Comparison of ENCODE assay signal across 10 cellular contexts in the genomic region with DNA sequence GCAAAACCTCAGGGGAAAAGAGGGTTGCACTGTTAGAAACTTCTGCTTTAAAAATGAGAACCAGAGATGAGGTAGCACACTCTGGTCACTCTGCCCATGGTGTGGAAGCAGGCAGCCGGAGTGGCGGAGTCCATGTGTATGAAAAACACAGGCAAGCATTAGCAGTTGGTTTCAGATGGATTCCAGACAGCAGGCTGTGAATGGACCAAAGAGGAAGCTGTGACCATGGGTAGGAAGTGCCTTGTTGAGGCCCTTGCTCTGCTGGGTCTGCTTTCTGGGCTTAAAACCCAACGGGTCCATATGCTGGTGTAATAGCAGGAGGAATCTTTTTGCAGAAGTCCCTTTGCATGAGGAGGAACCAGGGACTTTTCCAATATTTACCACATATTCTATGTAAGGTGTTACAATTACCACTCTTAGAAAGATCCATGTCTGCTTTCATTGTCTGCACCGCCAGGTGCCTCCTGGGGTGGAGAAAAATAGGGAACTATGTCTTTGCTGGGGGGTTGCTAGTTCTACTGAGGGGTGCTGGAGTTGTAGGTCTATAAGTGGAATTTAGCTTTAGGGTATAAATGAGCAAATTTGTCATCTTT.
A peak's percentile ranks its signal among the peaks of the same experiment; 100 is the strongest.
DNase-seq lines count a peak whose midpoint lies in the region; ATAC-seq and TF ChIP-seq lines count a peak whose summit lies in the region.
"Had no signal": no experiment of that assay in that cellular context is flagged by ENCODE, and none has a peak within 500 bp of the region (broad histone marks: within the 10 kb centered on the region; RNA-seq: fewer than 3 reads in every experiment).

No MANE protein-coding gene starts in this region.

- intact Hi-C loops in gastrocnemius medialis (cut with DNase I; ENCODE audit: low total_unique reads) = no loop called here

- H3K27me3 Mint-ChIP-seq in T-helper 1 cell treated with Interleukin-12 subunit alpha and Interleukin-12 subunit beta and Interleukin-4 antibody, amounts not matched to agents 30 μg/mL and 1 μg/mL, for 36 hours (ENCODE audit: low read depth) = no peaks in the 10 kb centered on the region

- H3K4me3 Mint-ChIP-seq in T-helper 1 cell treated with Interleukin-12 subunit alpha and Interleukin-12 subunit beta and Interleukin-4 antibody, amounts not matched to agents 30 μg/mL and 1 μg/mL, for 36 hours = peak overlapping the region; percentile 45

- DNase-seq in T-helper 1 cell = no peak
- peak in 18 of 61 donors; percentile 3 to 58 (median 23) for DNase-seq in caudate nucleus (lab: John Stamatoyannopoulos, UW)
- DNase-seq in gastrocnemius medialis = peak; percentile 15 to 36
- DNase-seq in NCI-H524 treated with DMSO at 0.1 percent for 48 hours (lab: John Stamatoyannopoulos, UW) = no peak
- DNase-seq in NCI-H1417 treated with DMSO at 0.1 percent for 48 hours (lab: John Stamatoyannopoulos, UW) = no peak
- DNase-seq: PC-3 had no signal

- H3K4me1 Mint-ChIP-seq in T-helper 1 cell treated with Interleukin-12 subunit alpha and Interleukin-12 subunit beta and Interleukin-4 antibody, amounts not matched to agents 30 μg/mL and 1 μg/mL, for 36 hours (ENCODE audit: low read depth) = peaks cover 76% of the 10 kb centered on the region

- no peaks in the 10 kb centered on the region for H3K36me3 ChIP-seq in gastrocnemius medialis

- no peak for TF ChIP-seq POLR2A in gastrocnemius medialis (IDR thresholded peaks at IDR 0.05)

- H3K27ac ChIP-seq in caudate nucleus (ENCODE audit: low read depth, low read length) (peak overlapping the region; percentile 2), gastrocnemius medialis (no peak overlapping the region)

- no peak overlapping the region for H3K4me3 ChIP-seq in gastrocnemius medialis
- H3K4me3 ChIP-seq: A549 had no signal

- no peak for TF ChIP-seq CTCF in gastrocnemius medialis (IDR thresholded peaks at IDR 0.05 in 4 of 5, conservative IDR thresholded peaks at IDR 0.05 in 1 of 5)

- H3K27me3 ChIP-seq in gastrocnemius medialis = no peaks in the 10 kb centered on the region

- H3K4me1 ChIP-seq in gastrocnemius medialis = no peaks in the 10 kb centered on the region

- H3K36me3 Mint-ChIP-seq in T-helper 1 cell treated with Interleukin-12 subunit alpha and Interleukin-12 subunit beta and Interleukin-4 antibody, amounts not matched to agents 30 μg/mL and 1 μg/mL, for 36 hours (ENCODE audit: low read depth) = peaks cover 16% of the 10 kb centered on the region

- H3K27ac Mint-ChIP-seq in T-helper 1 cell treated with Interleukin-12 subunit alpha and Interleukin-12 subunit beta and Interleukin-4 antibody, amounts not matched to agents 30 μg/mL and 1 μg/mL, for 36 hours = peak overlapping the region; percentile 96

- no peaks in the 10 kb centered on the region for H3K9me3 ChIP-seq in gastrocnemius medialis
- H3K9me3 ChIP-seq: A549 had no signal

- in situ Hi-C loops in gastrocnemius medialis (cut with MboI; ENCODE audit: low sequenced_read_pairs in 4 of 4) = no loop called here

- ATAC-seq in HG03439 (IDR thresholded peaks at IDR 0.05; ENCODE audit: unreplicated experiment) (peak; percentile 12), gastrocnemius medialis (no peak), HG02884 (IDR thresholded peaks at IDR 0.05; ENCODE audit: unreplicated experiment) (no peak)
- ATAC-seq: PC-3 had no signal

- no peaks in the 10 kb centered on the region for H3K9me3 Mint-ChIP-seq in T-helper 1 cell treated with Interleukin-12 subunit alpha and Interleukin-12 subunit beta and Interleukin-4 antibody, amounts not matched to agents 30 μg/mL and 1 μg/mL, for 36 hours

Comparison
In these comparisons a context has a peak if more than half of its experiments do, and no peak if none do; other contexts are left out.
1. DNase-seq: peak in gastrocnemius medialis (2 of 2); none in T-helper 1 cell (0 of 5), NCI-H524 treated with DMSO at 0.1 percent for 48 hours (single experiment) and NCI-H1417 treated with DMSO at 0.1 percent for 48 hours (single experiment).